In genomic region chr9:2725126-2725525, GRCh38 we compare ENCODE assay signal across 22 cellular contexts. TPM values are rescaled to one million over a fixed set of nuclear protein-coding genes. Genes with fewer than 3 reads are reported as not detected.
DNase-seq lines count a peak whose midpoint lies in the region; ATAC-seq and TF ChIP-seq lines count a peak whose summit lies in the region.
"Had no signal": no experiment of that assay in that cellular context is flagged by ENCODE, and none has a peak within 500 bp of the region (broad histone marks: within the 10 kb centered on the region; RNA-seq: fewer than 3 reads in every experiment).

No MANE protein-coding gene starts in this region.

- no peak overlapping the region for H3K23ac ChIP-seq in mesendoderm (ENCODE audit: low read length)

- H3K4me3 Mint-ChIP-seq in endodermal cell: no peak overlapping the region
- H3K4me3 Mint-ChIP-seq: CD14-positive monocyte had no signal

- no peak for ATAC-seq in right lobe of liver
- ATAC-seq in heart left ventricle: no peak
- ATAC-seq: Right ventricle myocardium inferior had no signal

- H3K4me2 ChIP-seq in mesendoderm (ENCODE audit: low read length): no peak overlapping the region

- WGBS in endodermal cell (ENCODE audit: insufficient coverage in 1 of 2, insufficient read length in 1 of 2), 2 experiments: 93 to 100% methylated on average over 2 to 4 of the region's 4 CpGs
- WGBS in mesendoderm (ENCODE audit: extremely low coverage, insufficient coverage, low lambda C conversion rate): no CpG with 5 or more reads among the region's 4 CpGs
- 59 to 66% methylated on average over 4 of the region's 4 CpGs for WGBS in thyroid gland, 2 donors
- 87% methylated on average over 3 of the region's 4 CpGs for WGBS in right lobe of liver (ENCODE audit: insufficient coverage, low coverage, low lambda C conversion rate, missing lambda C conversion rate)
- WGBS in heart left ventricle, 4 donors: 78 to 97% (median 93%) methylated on average over 4 of the region's 4 CpGs

- H3K27me3 ChIP-seq in endodermal cell (ENCODE audit: control insufficient read depth, insufficient read depth, low read length, poor library complexity, severe bottlenecking) (no peaks in the 10 kb centered on the region), mesendoderm (ENCODE audit: insufficient read depth, low read length, poor library complexity) (no peaks in the 10 kb centered on the region), thyroid gland (no peaks in the 10 kb centered on the region), right lobe of liver (no peaks in the 10 kb centered on the region), heart left ventricle (no peaks in the 10 kb centered on the region)
- H3K27me3 ChIP-seq: Peyer's patch had no signal

- no peak for TF ChIP-seq CTCF in endodermal cell (conservative IDR thresholded peaks at IDR 0.05)
- TF ChIP-seq CTCF in thyroid gland (IDR thresholded peaks at IDR 0.05): no peak
- no peak for TF ChIP-seq CTCF in right lobe of liver (IDR thresholded peaks at IDR 0.05)
- TF ChIP-seq CTCF in heart left ventricle (IDR thresholded peaks at IDR 0.05): no peak

- H3K79me1 ChIP-seq in mesendoderm (ENCODE audit: low read length): no peaks in the 10 kb centered on the region

- H3K9ac ChIP-seq in endodermal cell (ENCODE audit: extremely low read depth, low read length, poor library complexity, severe bottlenecking): no peak overlapping the region
- H3K9ac ChIP-seq in mesendoderm (ENCODE audit: low read length): no peak overlapping the region
- H3K9ac ChIP-seq: GM23248 had no signal

- H3K4me3 ChIP-seq in endodermal cell (ENCODE audit: low read length) (no peak overlapping the region), mesendoderm (ENCODE audit: low read length) (no peak overlapping the region), thyroid gland (replicated peaks in 1 of 3) (no peak overlapping the region), right lobe of liver (no peak overlapping the region), heart left ventricle (no peak overlapping the region)
- H3K4me3 ChIP-seq: GM23248, Peyer's patch had no signal

- H3K27ac Mint-ChIP-seq in endodermal cell: peak overlapping the region; percentile 58
- H3K27ac Mint-ChIP-seq: CD14-positive monocyte had no signal

- H4K5ac ChIP-seq in mesendoderm (ENCODE audit: low read length): no peak overlapping the region

- H3K27ac ChIP-seq in endodermal cell (ENCODE audit: low read depth, low read length): no peak overlapping the region
- H3K27ac ChIP-seq in mesendoderm (ENCODE audit: low read depth, low read length): no peak overlapping the region
- H3K27ac ChIP-seq in thyroid gland: peak overlapping the region in 2 of 3 donors; percentile 51 to 53
- no peak overlapping the region for H3K27ac ChIP-seq in right lobe of liver
- no peak overlapping the region for H3K27ac ChIP-seq in heart left ventricle
- H3K27ac ChIP-seq: GM23248, Peyer's patch had no signal

- DNase-seq in M059J (ENCODE audit: low read depth) (peak; percentile 54), endodermal cell (no peak), mesendoderm (peak; percentile 58), thyroid gland (no peak), right lobe of liver (no peak), heart left ventricle (no peak), NCI-H2107 treated with DMSO at 0.1 percent for 48 hours (lab: John Stamatoyannopoulos, UW; ENCODE audit: unreplicated experiment) (no peak)
- DNase-seq in activated naive CD4-positive, alpha-beta T cell (lab: John Stamatoyannopoulos, UW): no peak
- DNase-seq: DMS 273 treated with DMSO at 0.1 percent for 48 hours; DND-41; GDM1; GM23248; NCI-H1105; NCI-H2081; NK-92 treated with Interleukin-12 subunit alpha and Interleukin-12 subunit beta, amount 100 ng/mL, for 24 hours; Peyer's patch had no signal

- H3K9me3 ChIP-seq in endodermal cell (ENCODE audit: control insufficient read depth, low read length) (no peaks in the 10 kb centered on the region), thyroid gland (no peaks in the 10 kb centered on the region), right lobe of liver (no peaks in the 10 kb centered on the region), heart left ventricle (no peaks in the 10 kb centered on the region)
- H3K9me3 ChIP-seq: Peyer's patch had no signal

- no peak overlapping the region for H2BK15ac ChIP-seq in mesendoderm (replicated peaks; ENCODE audit: low read depth)

- no peak overlapping the region for H3K18ac ChIP-seq in mesendoderm (ENCODE audit: low read length)

- H3K36me3 Mint-ChIP-seq in endodermal cell (ENCODE audit: low read depth): peaks cover 6% of the 10 kb centered on the region
- H3K36me3 Mint-ChIP-seq: CD14-positive monocyte had no signal

- no peak overlapping the region for H2BK120ac ChIP-seq in mesendoderm (ENCODE audit: low read depth, low read length)

- H3K9me3 Mint-ChIP-seq in endodermal cell: no peaks in the 10 kb centered on the region
- H3K9me3 Mint-ChIP-seq: CD14-positive monocyte had no signal

- H3K27me3 Mint-ChIP-seq in endodermal cell (ENCODE audit: insufficient read depth): no peaks in the 10 kb centered on the region

- intact Hi-C loops in thyroid gland (cut with DNase I) (no loop called here), right lobe of liver (cut with DNase I) (no loop called here), heart left ventricle (cut with DNase I) (loop anchor here in 8 of 10 donors (5.0 to 10.0 kb wide), 14 partner anchors 60 to 598 kb away; partner anchors contain the start of gene VLDLR (in 3 of the 8))

- H2BK5ac ChIP-seq in mesendoderm (ENCODE audit: low read length): no peak overlapping the region

- H4K8ac ChIP-seq in mesendoderm (ENCODE audit: low read depth, low read length): no peak overlapping the region

- TF ChIP-seq POLR2A in thyroid gland (IDR thresholded peaks at IDR 0.05) (no peak), right lobe of liver (IDR thresholded peaks at IDR 0.05) (no peak), heart left ventricle (IDR thresholded peaks at IDR 0.05) (no peak)

- no peaks in the 10 kb centered on the region for H3K79me2 ChIP-seq in mesendoderm (ENCODE audit: control insufficient read depth, insufficient read depth, low read length)

- H3K36me3 ChIP-seq in endodermal cell (ENCODE audit: control insufficient read depth, insufficient read depth, low read length) (no peaks in the 10 kb centered on the region), mesendoderm (ENCODE audit: control insufficient read depth, insufficient read depth, low read length) (no peaks in the 10 kb centered on the region), thyroid gland (no peaks in the 10 kb centered on the region), right lobe of liver (no peaks in the 10 kb centered on the region), heart left ventricle (no peaks in the 10 kb centered on the region)
- H3K36me3 ChIP-seq: Peyer's patch had no signal

- no peak overlapping the region for H3K4ac ChIP-seq in mesendoderm (ENCODE audit: low read depth, low read length)

- no peak overlapping the region for H2AK5ac ChIP-seq in mesendoderm (ENCODE audit: low read length)

- H3K4me1 ChIP-seq in endodermal cell (ENCODE audit: control insufficient read depth, insufficient read depth, low read length) (peaks cover 12% of the 10 kb centered on the region), mesendoderm (ENCODE audit: control insufficient read depth, low read depth, low read length) (peaks cover 7% of the 10 kb centered on the region), thyroid gland (peaks cover 15 to 22% of the 10 kb centered on the region in 2 donors), right lobe of liver (peaks cover 0 to 15% (median 6%) of the 10 kb centered on the region in 4 donors), heart left ventricle (peaks cover 0 to 29% (median 9%) of the 10 kb centered on the region in 12 donors)
- H3K4me1 ChIP-seq: Peyer's patch had no signal

- no peak overlapping the region for H3K56ac ChIP-seq in mesendoderm (ENCODE audit: low read length)

- peaks cover 53% of the 10 kb centered on the region for H3K4me1 Mint-ChIP-seq in endodermal cell

RNA-seq across cellular contexts. Expression of gene KCNV2, which starts 7.8 kb away (rescaled TPM):
- not detected in 2 replicates for total RNA-seq in M059J (2014; rRNA removed; shearing (Covaris generic))
- total RNA-seq in endodermal cell (1 to 10 TPM; 1.2 to 2.0 TPM), thyroid gland (not detected), right lobe of liver (not detected), heart left ventricle (not detected)
- polyA plus RNA-seq in endodermal cell (2013, experiment 1 of 2): 0.18 TPM
- polyA plus RNA-seq in endodermal cell (2013, experiment 2 of 2): 0.29 TPM
- not detected for polyA plus RNA-seq in mesendoderm (2013, experiment 1 of 2)
- not detected for polyA plus RNA-seq in mesendoderm (2013, experiment 2 of 2)
- not detected for polyA plus RNA-seq in heart left ventricle
- total RNA-seq: GM23248, LHCN-M2, NCI-H460, Peyer's patch, Right ventricle myocardium inferior, SK-MEL-5 had no signal
- polyA plus RNA-seq: AG04450, CD14-positive monocyte, GM23248 had no signal

Comparison
In these comparisons a context has a peak if more than half of its experiments do, and no peak if none do; other contexts are left out.
1. DNase-seq: peak in M059J (single experiment) and mesendoderm (single experiment); none in endodermal cell (single experiment), thyroid gland (0 of 2), right lobe of liver (0 of 3), activated naive CD4-positive, alpha-beta T cell (0 of 4), heart left ventricle (0 of 5) and NCI-H2107 treated with DMSO at 0.1 percent for 48 hours (single experiment).
2. H3K27ac ChIP-seq: peak in thyroid gland (2 of 3); none in endodermal cell (single experiment), mesendoderm (single experiment), right lobe of liver (0 of 3) and heart left ventricle (0 of 12).
3. intact Hi-C loops: an anchor here in heart left ventricle (5.0 to 10.0 kb wide); none called in thyroid gland and right lobe of liver.